3 cellular contexts compared by ENCODE assay signal in genomic region chr5:57522477-57522876, GRCh38. TPM values are rescaled to one million over a fixed set of nuclear protein-coding genes. Genes with fewer than 3 reads are reported as not detected.
"Had no signal": no experiment of that assay in that cellular context is flagged by ENCODE, and none has a peak within 500 bp of the region (broad histone marks: within the 10 kb centered on the region; RNA-seq: fewer than 3 reads in every experiment).

No MANE protein-coding gene starts in this region.

RNA-seq across cellular contexts. Expression of gene ACTBL2, which starts 39.9 kb away (rescaled TPM):
- total RNA-seq: HepG2, K562 had no signal
- polyA plus RNA-seq: HepG2, IgD-negative memory B cell, K562 had no signal
